Comparison of ENCODE assay signal across 20 cellular contexts in genomic region chr1:229642970-229643369, GRCh38. TPM values are rescaled to one million over a fixed set of nuclear protein-coding genes. Genes with fewer than 3 reads are reported as not detected.
A peak's percentile ranks its signal among the peaks of the same experiment; 100 is the strongest.
DNase-seq lines count a peak whose midpoint lies in the region; ATAC-seq, FAIRE-seq and TF ChIP-seq lines count a peak whose summit lies in the region.
"Had no signal": no experiment of that assay in that cellular context is flagged by ENCODE, and none has a peak within 500 bp of the region (broad histone marks: within the 10 kb centered on the region; RNA-seq: fewer than 3 reads in every experiment).

No MANE protein-coding gene starts in this region.

- H3K27ac ChIP-seq in subcutaneous abdominal adipose tissue (ENCODE audit: low read depth, low read length), result peak overlapping the region; percentile 60
- no peak overlapping the region for H3K27ac ChIP-seq in pancreas

- TF ChIP-seq CTCF in pancreas (IDR thresholded peaks at IDR 0.05), result no peak

- H3K36me3 ChIP-seq in subcutaneous abdominal adipose tissue (ENCODE audit: control insufficient read depth in 5 of 5, insufficient read depth in 5 of 5, low read length in 5 of 5), result peaks cover 0 to 54% (median 31%) of the 10 kb centered on the region in 5 donors
- H3K36me3 ChIP-seq in pancreas, result peaks cover 0 to 18% (median 3%) of the 10 kb centered on the region in 3 donors

- no peak for ATAC-seq in HG03457 (IDR thresholded peaks at IDR 0.05; ENCODE audit: unreplicated experiment)
- no peak for ATAC-seq in pancreas
- ATAC-seq: GM12878 had no signal

- FAIRE-seq in GM12891 (lab: Jason Lieb, UNC), result peak; percentile 67
- peak; percentile 9 for FAIRE-seq in HTR-8/SVneo (lab: Jason Lieb, UNC)
- FAIRE-seq in TTC549 (lab: Jason Lieb, UNC), result peak; percentile 17
- no peak for FAIRE-seq in pancreas (lab: Jason Lieb, UNC)
- FAIRE-seq: D721Med, GM12878, GM18507, H54 had no signal

- 93 to 97% methylated on average over 4 of the region's 4 CpGs for WGBS in pancreas, 2 donors

- peaks cover 2 to 62% (median 44%) of the 10 kb centered on the region in 5 donors for H3K4me1 ChIP-seq in subcutaneous abdominal adipose tissue (ENCODE audit: control insufficient read depth in 5 of 5, insufficient read depth in 5 of 5, low read length in 5 of 5)
- no peaks in the 10 kb centered on the region for H3K4me1 ChIP-seq in pancreas

- H3K4me3 ChIP-seq in subcutaneous abdominal adipose tissue (ENCODE audit: low read depth in 1 of 5, low read length in 5 of 5), result no peak overlapping the region
- no peak overlapping the region for H3K4me3 ChIP-seq in pancreas
- H3K4me3 ChIP-seq: GM12878 had no signal

- intact Hi-C loops in cardiac septum (cut with DNase I) (no loop called here), pancreas (cut with DNase I) (no loop called here)

- H3K9ac ChIP-seq in subcutaneous abdominal adipose tissue (ENCODE audit: low read length in 5 of 5), result no peak overlapping the region

- no peaks in the 10 kb centered on the region for H3K27me3 ChIP-seq in subcutaneous abdominal adipose tissue (ENCODE audit: control insufficient read depth in 5 of 5, insufficient read depth in 4 of 5, low read length in 5 of 5)
- no peaks in the 10 kb centered on the region for H3K27me3 ChIP-seq in pancreas

- no peak for DNase-seq in GM12891 (ENCODE audit: insufficient read length, low spot score)
- DNase-seq in HTR-8/SVneo (ENCODE audit: insufficient read length, low spot score), result no peak
- no peak for DNase-seq in NCI-H526 treated with DMSO at 0.1 percent for 48 hours (lab: John Stamatoyannopoulos, UW)
- no peak for DNase-seq in cardiac septum (ENCODE audit: low spot score)
- no peak for DNase-seq in pancreas
- DNase-seq: CD4-positive, alpha-beta T cell; CD8-positive, alpha-beta memory T cell; DMS 273 treated with DMSO at 0.1 percent for 48 hours; DMS79; EL; GDM1; GOT3; HCEC 1CT had no signal

- no peak for TF ChIP-seq POLR2A in GM12891 (IDR thresholded peaks at IDR 0.05; ENCODE audit: low read depth, low read length)

- H3K9me3 ChIP-seq in subcutaneous abdominal adipose tissue (ENCODE audit: control insufficient read depth in 5 of 5, low read length in 5 of 5), result no peaks in the 10 kb centered on the region
- no peaks in the 10 kb centered on the region for H3K9me3 ChIP-seq in pancreas

TF ChIP-seq in GM12891, 5 proteins besides CTCF, POLR2A, EP300 and RAD21:
- TF ChIP-seq POU2F2 (IDR thresholded peaks at IDR 0.05; ENCODE audit: low read depth, low read length) (no peak), PAX5 (IDR thresholded peaks at IDR 0.05; ENCODE audit: insufficient read depth, low read length, severe bottlenecking) (no peak), POLR2AphosphoS5 (IDR thresholded peaks at IDR 0.05; ENCODE audit: low read depth, low read length) (no peak), TAF1 (IDR thresholded peaks at IDR 0.05; ENCODE audit: low read depth, low read length) (no peak)

RNA-seq across cellular contexts. Expression of gene URB2, which starts 16.9 kb away (rescaled TPM):
- 5.0 TPM for polyA plus RNA-seq in GM12891 (2012; ENCODE audit: low read depth, missing spikeins)
- 5.5 TPM for total RNA-seq in cardiac septum
- total RNA-seq in pancreas, result 1 to 10 TPM; 2.0 to 4.7 (median 3.9) TPM
- 1 to 10 TPM; 2.0 to 2.3 TPM for polyA plus RNA-seq in pancreas

RNA-seq across cellular contexts. Expression of gene TAF5L, which starts 17.0 kb away (rescaled TPM):
- 14.4 TPM for polyA plus RNA-seq in GM12891 (2012; ENCODE audit: low read depth, missing spikeins)
- total RNA-seq in cardiac septum (12.5 TPM), pancreas (1 to 10 TPM; 4.4 to 9.5 (median 7.1) TPM)
- polyA plus RNA-seq in pancreas, result 1 to 10 TPM; 5.1 to 8.5 TPM
